Comparison of ENCODE assay signal across 9 cellular contexts in the genomic region with DNA sequence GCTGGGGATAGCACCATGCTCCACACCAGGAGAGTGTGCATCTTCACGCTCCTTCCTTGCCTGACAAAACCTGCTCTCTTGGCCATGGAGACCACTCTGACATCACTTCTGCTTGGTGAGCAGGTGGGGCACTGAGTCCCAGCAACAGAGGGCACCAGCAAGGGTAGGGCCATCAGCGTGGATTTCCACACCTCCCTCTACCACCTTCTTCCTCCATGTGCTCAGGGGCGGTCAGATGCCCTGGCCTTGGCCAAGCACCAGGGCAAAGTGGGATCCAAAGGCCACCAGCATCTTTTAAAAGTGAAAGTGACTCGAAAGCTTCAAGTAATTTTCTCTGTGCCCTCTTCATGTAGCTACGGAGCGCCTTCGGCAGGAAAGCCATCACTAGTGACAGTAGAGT. TPM values are rescaled to one million over a fixed set of nuclear protein-coding genes. Genes with fewer than 3 reads are reported as not detected.
DNase-seq lines count a peak whose midpoint lies in the region; ATAC-seq and TF ChIP-seq lines count a peak whose summit lies in the region.
"Had no signal": no experiment of that assay in that cellular context is flagged by ENCODE, and none has a peak within 500 bp of the region (broad histone marks: within the 10 kb centered on the region; RNA-seq: fewer than 3 reads in every experiment).

No MANE protein-coding gene starts in this region.

- POLR2A ChIA-PET in MCF 10A (lab: Yijun Ruan, JAX): no interaction called here
- POLR2A ChIA-PET in naive thymus-derived CD8-positive, alpha-beta T cell (lab: Charles Lee): no interaction called here

- H3K4me1 ChIP-seq in breast epithelium (peaks cover 21 to 23% of the 10 kb centered on the region in 2 donors), tibial nerve (peaks cover 0 to 80% (median 23%) of the 10 kb centered on the region in 4 donors)

- H3K27me3 ChIP-seq in breast epithelium (no peaks in the 10 kb centered on the region), tibial nerve (no peaks in the 10 kb centered on the region)

- H3K36me3 ChIP-seq in breast epithelium: no peaks in the 10 kb centered on the region
- H3K36me3 ChIP-seq in tibial nerve: no peaks in the 10 kb centered on the region

- WGBS in tibial nerve, 2 donors: 74 to 80% methylated on average over 7 of the region's 7 CpGs

- H3K4me3 ChIP-seq in breast epithelium (peak overlapping the region; percentile 2 to 54 (median 7)), coronary artery (peak overlapping the region; percentile 54), tibial nerve (no peak overlapping the region)

- H3K36me3 Mint-ChIP-seq in MCF 10A (ENCODE audit: insufficient read depth, unreplicated experiment) (no peaks in the 10 kb centered on the region), Calu3 (ENCODE audit: insufficient read depth, unreplicated experiment) (no peaks in the 10 kb centered on the region)
- H3K36me3 Mint-ChIP-seq in naive thymus-derived CD8-positive, alpha-beta T cell: no peaks in the 10 kb centered on the region

- H3K9me3 ChIP-seq in breast epithelium (no peaks in the 10 kb centered on the region), tibial nerve (no peaks in the 10 kb centered on the region)

- H3K27ac Mint-ChIP-seq in MCF 10A (ENCODE audit: low read depth, unreplicated experiment) (no peak overlapping the region), Calu3 (ENCODE audit: unreplicated experiment) (no peak overlapping the region)
- peak overlapping the region in 3 of 10 donors; percentile 11 to 79 (median 49) for H3K27ac Mint-ChIP-seq in naive thymus-derived CD8-positive, alpha-beta T cell

- TF ChIP-seq EP300 in tibial nerve (IDR thresholded peaks at IDR 0.05): no peak

- no peak for ATAC-seq in naive thymus-derived CD8-positive, alpha-beta T cell
- no peak for ATAC-seq in omental fat pad (ENCODE audit: low FRiP score)

- H3K4me1 Mint-ChIP-seq in MCF 10A (ENCODE audit: insufficient read depth, unreplicated experiment) (peaks cover 15% of the 10 kb centered on the region), Calu3 (ENCODE audit: low read depth, unreplicated experiment) (peaks cover 10% of the 10 kb centered on the region)
- H3K4me1 Mint-ChIP-seq in naive thymus-derived CD8-positive, alpha-beta T cell: peaks cover 31 to 78% (median 74%) of the 10 kb centered on the region in 4 donors

- DNase-seq in breast epithelium (ENCODE audit: low spot score in 2 of 2) (no peak), MCF 10A (ENCODE audit: unreplicated experiment) (no peak), coronary artery (ENCODE audit: low spot score) (no peak), tibial nerve (ENCODE audit: low spot score in 2 of 2) (no peak), GM13977 (ENCODE audit: low spot score) (no peak), Calu3 (no peak), omental fat pad (ENCODE audit: low spot score) (no peak)
- DNase-seq in naive thymus-derived CD8-positive, alpha-beta T cell: no peak
- DNase-seq: GDM1 had no signal

- H3K27ac ChIP-seq in breast epithelium (peak overlapping the region; percentile 64 to 89), coronary artery (peak overlapping the region; percentile 37 to 85), tibial nerve (peak overlapping the region in 3 of 4 donors; percentile 23 to 80 (median 59))

- no peak for TF ChIP-seq POLR2A in breast epithelium (IDR thresholded peaks at IDR 0.05)
- no peak for TF ChIP-seq POLR2A in tibial nerve (IDR thresholded peaks at IDR 0.05)

- in situ Hi-C loops in GM13977 (cut with MboI; ENCODE audit: low pct_unique_long_range_greater_than_20kb, low sequenced_read_pairs, unreplicated experiment): loop anchor here (10.0 kb wide), 1 partner anchor 51 kb away; no protein-coding TSS in a partner anchor

- CTCF ChIA-PET in MCF 10A (lab: Yijun Ruan, JAX) (interaction anchor here (0.8 kb wide), 1 partner anchor 64 kb away, joined by 5 read pairs; no protein-coding TSS in a partner anchor), Calu3 (lab: Charles Lee) (no interaction called here)

- H3K4me3 Mint-ChIP-seq in MCF 10A (ENCODE audit: unreplicated experiment): no peak overlapping the region
- H3K4me3 Mint-ChIP-seq in naive thymus-derived CD8-positive, alpha-beta T cell: peak overlapping the region in 6 of 10 donors; percentile 13 to 76 (median 51)
- no peak overlapping the region for H3K4me3 Mint-ChIP-seq in Calu3 (ENCODE audit: low read depth, unreplicated experiment)

- H3K27me3 Mint-ChIP-seq in MCF 10A (ENCODE audit: insufficient read depth, unreplicated experiment) (no peaks in the 10 kb centered on the region), Calu3 (ENCODE audit: unreplicated experiment) (no peaks in the 10 kb centered on the region)
- H3K27me3 Mint-ChIP-seq in naive thymus-derived CD8-positive, alpha-beta T cell: no peaks in the 10 kb centered on the region

- H3K9me3 Mint-ChIP-seq in MCF 10A (ENCODE audit: unreplicated experiment) (no peaks in the 10 kb centered on the region), Calu3 (ENCODE audit: low read depth, unreplicated experiment) (no peaks in the 10 kb centered on the region)
- no peaks in the 10 kb centered on the region for H3K9me3 Mint-ChIP-seq in naive thymus-derived CD8-positive, alpha-beta T cell

- TF ChIP-seq CTCF in breast epithelium (IDR thresholded peaks at IDR 0.05): no peak
- no peak for TF ChIP-seq CTCF in MCF 10A (IDR thresholded peaks at IDR 0.05; ENCODE audit: unreplicated experiment)
- no peak for TF ChIP-seq CTCF in coronary artery (IDR thresholded peaks at IDR 0.05)
- no peak for TF ChIP-seq CTCF in tibial nerve (IDR thresholded peaks at IDR 0.05)
- TF ChIP-seq CTCF in GM13977 (IDR thresholded peaks at IDR 0.05; ENCODE audit: extremely low read depth, insufficient read depth, missing control alignments): no peak
- no peak for TF ChIP-seq CTCF in Calu3 (IDR thresholded peaks at IDR 0.05; ENCODE audit: unreplicated experiment)
- TF ChIP-seq CTCF in omental fat pad (IDR thresholded peaks at IDR 0.05): no peak

- intact Hi-C loops in breast epithelium (cut with DNase I; ENCODE audit: low total_unique reads) (loop anchor here (1.0 kb wide), 1 partner anchor 24 kb away; no protein-coding TSS in a partner anchor), MCF 10A (cut with micrococcal nuclease) (no loop called here), Calu3 (cut with micrococcal nuclease; ENCODE audit: unreplicated experiment) (no loop called here)

- BruUV-seq in MCF 10A (replicated peaks; lab: Mats Ljungman, UMichigan) (no TSS peak), Calu3 (replicated peaks; lab: Mats Ljungman, UMichigan) (no TSS peak)

RNA-seq across cellular contexts. Expression of a gene that starts 58.1 kb away (rescaled TPM):
- total RNA-seq in breast epithelium: 10 to 100 TPM; 22.6 to 36.7 (median 33.4) TPM
- total RNA-seq in MCF 10A (2022): 24.3 and 29.8 TPM in 2 replicates
- 10 to 100 TPM; 12.6 to 12.9 TPM for total RNA-seq in naive thymus-derived CD8-positive, alpha-beta T cell
- 1 to 10 TPM in 2 of 3 donors, under 1 TPM in 1; 0.96 to 1.7 (median 1.6) TPM for polyA plus RNA-seq in naive thymus-derived CD8-positive, alpha-beta T cell
- 10 to 100 TPM; 22.0 to 29.7 (median 24.6) TPM for total RNA-seq in tibial nerve
- total RNA-seq in Calu3 (2022): 24.0 and 25.0 TPM in 2 replicates
- total RNA-seq in omental fat pad: 10 to 100 TPM; 16.9 to 85.3 (median 39.4) TPM

Comparison
In these comparisons a context has a peak if more than half of its experiments do, and no peak if none do; other contexts are left out.
1. H3K4me3 ChIP-seq: peak in breast epithelium (3 of 3) and coronary artery (single experiment); none in tibial nerve (0 of 4).
2. H3K4me3 Mint-ChIP-seq: peak in naive thymus-derived CD8-positive, alpha-beta T cell (6 of 10); none in MCF 10A (single experiment) and Calu3 (single experiment).
3. Peak in every context shown above with its lines, with median percentiles within 50 percentile points of each other: H3K27ac ChIP-seq.